ENCODE assay signal across 25 cellular contexts in genomic region chr10:127357265-127357664, GRCh38.
DNase-seq lines count a peak whose midpoint lies in the region; ATAC-seq and TF ChIP-seq lines count a peak whose summit lies in the region.
"Had no signal": no experiment of that assay in that cellular context is flagged by ENCODE, and none has a peak within 500 bp of the region (broad histone marks: within the 10 kb centered on the region; RNA-seq: fewer than 3 reads in every experiment).

No MANE protein-coding gene starts in this region.

- H3K27me3 ChIP-seq in BLaER1 treated with 17β-estradiol and CSF1 and Interleukin-3, amounts not matched to agents 10 nM and 100 nM: no peaks in the 10 kb centered on the region
- no peaks in the 10 kb centered on the region for H3K27me3 ChIP-seq in endodermal cell (ENCODE audit: control insufficient read depth, insufficient read depth, low read length, poor library complexity, severe bottlenecking)
- H3K27me3 ChIP-seq: BE2C had no signal

- H3K27ac ChIP-seq in BLaER1 treated with 17β-estradiol and CSF1 and Interleukin-3, amounts not matched to agents 10 nM and 100 nM: no peak overlapping the region
- H3K27ac ChIP-seq in endodermal cell (ENCODE audit: low read depth, low read length): no peak overlapping the region

- H3K4me3 Mint-ChIP-seq in endodermal cell: no peak overlapping the region
- H3K4me3 Mint-ChIP-seq in progenitor cell of endocrine pancreas (ENCODE audit: low read depth): no peak overlapping the region
- H3K4me3 Mint-ChIP-seq in activated CD4-positive, alpha-beta memory T cell treated with anti-CD3 and anti-CD28 coated beads, Interleukin-2, amount 10 ng/mL, durations not matched to agents 7 days and 5 days: no peak overlapping the region
- H3K4me3 Mint-ChIP-seq in activated T-helper 2 cell treated with anti-CD3 and anti-CD28 coated beads, Interferon-gamma antibody, Interleukin-2, Interleukin-4, amounts not matched to agents 10 μg/mL and 5 μg/mL and 100 μg/mL, durations not matched to agents 14 hours and 24 hours and 36 hours (ENCODE audit: low read depth): no peak overlapping the region
- H3K4me3 Mint-ChIP-seq: CD14-positive monocyte; CD4-positive, alpha-beta memory T cell; CD4-positive, CD25-positive, alpha-beta regulatory T cell had no signal

- no peaks in the 10 kb centered on the region for H3K9me3 Mint-ChIP-seq in endodermal cell
- H3K9me3 Mint-ChIP-seq in progenitor cell of endocrine pancreas (ENCODE audit: low read depth): no peaks in the 10 kb centered on the region
- H3K9me3 Mint-ChIP-seq in activated CD4-positive, alpha-beta memory T cell treated with anti-CD3 and anti-CD28 coated beads, Interleukin-2, amount 10 ng/mL, durations not matched to agents 7 days and 5 days: no peaks in the 10 kb centered on the region
- H3K9me3 Mint-ChIP-seq in activated T-helper 2 cell treated with anti-CD3 and anti-CD28 coated beads, Interferon-gamma antibody, Interleukin-2, Interleukin-4, amounts not matched to agents 10 μg/mL and 5 μg/mL and 100 μg/mL, durations not matched to agents 14 hours and 24 hours and 36 hours: no peaks in the 10 kb centered on the region
- H3K9me3 Mint-ChIP-seq: CD14-positive monocyte; CD4-positive, CD25-positive, alpha-beta regulatory T cell had no signal

- no peak overlapping the region for H3K9ac ChIP-seq in BLaER1 treated with 17β-estradiol and CSF1 and Interleukin-3, amounts not matched to agents 10 nM and 100 nM
- no peak overlapping the region for H3K9ac ChIP-seq in endodermal cell (ENCODE audit: extremely low read depth, low read length, poor library complexity, severe bottlenecking)

- no peak overlapping the region for H3K4me3 ChIP-seq in BLaER1 treated with 17β-estradiol and CSF1 and Interleukin-3, amounts not matched to agents 10 nM and 100 nM
- no peak overlapping the region for H3K4me3 ChIP-seq in endodermal cell (ENCODE audit: low read length)
- H3K4me3 ChIP-seq: GM12878 had no signal

- no peaks in the 10 kb centered on the region for H3K9me3 ChIP-seq in BLaER1 treated with 17β-estradiol and CSF1 and Interleukin-3, amounts not matched to agents 10 nM and 100 nM (replicated peaks in 1 of 11)
- H3K9me3 ChIP-seq in endodermal cell (ENCODE audit: control insufficient read depth, low read length): no peaks in the 10 kb centered on the region
- H3K9me3 ChIP-seq: BE2C had no signal

- CTCF ChIA-PET in activated CD4-positive, alpha-beta memory T cell treated with anti-CD3 and anti-CD28 coated beads, Interleukin-2, amount 10 ng/mL, durations not matched to agents 7 days and 5 days (lab: Charles Lee): no interaction called here

- peak overlapping the region in 8 of 11 experiments; percentile 23 to 86 (median 74); a peak in 16 of 22 replicates for H3K4me2 ChIP-seq in BLaER1 treated with 17β-estradiol and CSF1 and Interleukin-3, amounts not matched to agents 10 nM and 100 nM

- TF ChIP-seq POLR2A in erythroblast (IDR thresholded peaks at IDR 0.05; ENCODE audit: low read length): no peak

- peak overlapping the region; percentile 32 for H3K27ac Mint-ChIP-seq in endodermal cell
- H3K27ac Mint-ChIP-seq in progenitor cell of endocrine pancreas: peak overlapping the region; percentile 29
- no peak overlapping the region for H3K27ac Mint-ChIP-seq in activated CD4-positive, alpha-beta memory T cell treated with anti-CD3 and anti-CD28 coated beads, Interleukin-2, amount 10 ng/mL, durations not matched to agents 7 days and 5 days
- H3K27ac Mint-ChIP-seq in activated T-helper 2 cell treated with anti-CD3 and anti-CD28 coated beads, Interferon-gamma antibody, Interleukin-2, Interleukin-4, amounts not matched to agents 10 μg/mL and 5 μg/mL and 100 μg/mL, durations not matched to agents 14 hours and 24 hours and 36 hours: no peak overlapping the region
- H3K27ac Mint-ChIP-seq: CD4-positive, CD25-positive, alpha-beta regulatory T cell; CD8-positive, alpha-beta memory T cell had no signal

- H3K4me1 Mint-ChIP-seq in endodermal cell (no peaks in the 10 kb centered on the region), progenitor cell of endocrine pancreas (ENCODE audit: low read depth) (peaks cover 1% of the 10 kb centered on the region)
- H3K4me1 Mint-ChIP-seq in activated CD4-positive, alpha-beta memory T cell treated with anti-CD3 and anti-CD28 coated beads, Interleukin-2, amount 10 ng/mL, durations not matched to agents 7 days and 5 days: no peaks in the 10 kb centered on the region
- H3K4me1 Mint-ChIP-seq in activated T-helper 2 cell treated with anti-CD3 and anti-CD28 coated beads, Interferon-gamma antibody, Interleukin-2, Interleukin-4, amounts not matched to agents 10 μg/mL and 5 μg/mL and 100 μg/mL, durations not matched to agents 14 hours and 24 hours and 36 hours (ENCODE audit: low read depth): no peaks in the 10 kb centered on the region
- H3K4me1 Mint-ChIP-seq: CD4-positive, alpha-beta memory T cell; CD4-positive, CD25-positive, alpha-beta regulatory T cell; CD8-positive, alpha-beta memory T cell had no signal

- intact Hi-C loops in left ventricle myocardium superior (cut with micrococcal nuclease) (no loop called here), left cardiac atrium (cut with DNase I) (no loop called here)
- intact Hi-C loops in activated T-helper 2 cell treated with anti-CD3 and anti-CD28 coated beads, Interferon-gamma antibody, Interleukin-2, Interleukin-4, amounts not matched to agents 10 μg/mL and 5 μg/mL and 100 μg/mL, durations not matched to agents 14 hours and 24 hours and 36 hours (cut with micrococcal nuclease): no loop called here

- 91 to 100% methylated on average over 1 to 6 of the region's 6 CpGs for WGBS in endodermal cell (ENCODE audit: insufficient coverage in 1 of 2, insufficient read length in 1 of 2), 2 experiments

- TF ChIP-seq CTCF in endodermal cell (conservative IDR thresholded peaks at IDR 0.05): no peak
- TF ChIP-seq CTCF in progenitor cell of endocrine pancreas (IDR thresholded peaks at IDR 0.05; ENCODE audit: unreplicated experiment): no peak

- POLR2A ChIA-PET in activated CD4-positive, alpha-beta memory T cell treated with anti-CD3 and anti-CD28 coated beads, Interleukin-2, amount 10 ng/mL, durations not matched to agents 7 days and 5 days (lab: Charles Lee): no interaction called here

- H3K36me3 ChIP-seq in BLaER1 treated with 17β-estradiol and CSF1 and Interleukin-3, amounts not matched to agents 10 nM and 100 nM: no peaks in the 10 kb centered on the region
- H3K36me3 ChIP-seq in endodermal cell (ENCODE audit: control insufficient read depth, insufficient read depth, low read length): peaks cover 5% of the 10 kb centered on the region
- H3K36me3 ChIP-seq: BE2C had no signal

- H3K36me3 Mint-ChIP-seq in endodermal cell (ENCODE audit: low read depth): peaks cover 29% of the 10 kb centered on the region
- H3K36me3 Mint-ChIP-seq in progenitor cell of endocrine pancreas (ENCODE audit: insufficient read depth): peaks cover 2% of the 10 kb centered on the region
- no peaks in the 10 kb centered on the region for H3K36me3 Mint-ChIP-seq in activated CD4-positive, alpha-beta memory T cell treated with anti-CD3 and anti-CD28 coated beads, Interleukin-2, amount 10 ng/mL, durations not matched to agents 7 days and 5 days (ENCODE audit: low read depth)
- no peaks in the 10 kb centered on the region for H3K36me3 Mint-ChIP-seq in activated T-helper 2 cell treated with anti-CD3 and anti-CD28 coated beads, Interferon-gamma antibody, Interleukin-2, Interleukin-4, amounts not matched to agents 10 μg/mL and 5 μg/mL and 100 μg/mL, durations not matched to agents 14 hours and 24 hours and 36 hours (ENCODE audit: low read depth)
- H3K36me3 Mint-ChIP-seq: CD14-positive monocyte; CD4-positive, alpha-beta memory T cell; CD4-positive, CD25-positive, alpha-beta regulatory T cell; CD8-positive, alpha-beta memory T cell had no signal

- H3K27me3 Mint-ChIP-seq in endodermal cell (ENCODE audit: insufficient read depth) (no peaks in the 10 kb centered on the region), progenitor cell of endocrine pancreas (no peaks in the 10 kb centered on the region)
- no peaks in the 10 kb centered on the region for H3K27me3 Mint-ChIP-seq in activated CD4-positive, alpha-beta memory T cell treated with anti-CD3 and anti-CD28 coated beads, Interleukin-2, amount 10 ng/mL, durations not matched to agents 7 days and 5 days
- no peaks in the 10 kb centered on the region for H3K27me3 Mint-ChIP-seq in activated T-helper 2 cell treated with anti-CD3 and anti-CD28 coated beads, Interferon-gamma antibody, Interleukin-2, Interleukin-4, amounts not matched to agents 10 μg/mL and 5 μg/mL and 100 μg/mL, durations not matched to agents 14 hours and 24 hours and 36 hours (ENCODE audit: low read depth)
- H3K27me3 Mint-ChIP-seq: CD4-positive, CD25-positive, alpha-beta regulatory T cell had no signal

- DNase-seq in left ventricle myocardium superior (no peak), left cardiac atrium (no peak), endodermal cell (no peak), progenitor cell of endocrine pancreas (ENCODE audit: low spot score, unreplicated experiment) (no peak), erythroblast (lab: John Stamatoyannopoulos, UW) (no peak)
- no peak for DNase-seq in activated CD4-positive, alpha-beta memory T cell treated with anti-CD3 and anti-CD28 coated beads, Interleukin-2, amount 10 ng/mL, durations not matched to agents 7 days and 5 days
- no peak for DNase-seq in activated T-helper 2 cell treated with anti-CD3 and anti-CD28 coated beads, Interferon-gamma antibody, Interleukin-2, Interleukin-4, amounts not matched to agents 10 μg/mL and 5 μg/mL and 100 μg/mL, durations not matched to agents 14 hours and 24 hours and 36 hours (ENCODE audit: low spot score)
- DNase-seq: 8988T; ACHN; BE2C; C1 segment of cervical spinal cord; CD4-positive, alpha-beta memory T cell; CD4-positive, CD25-positive, alpha-beta regulatory T cell; CD8-positive, alpha-beta memory T cell; COR-L47; DMS 273 treated with DMSO at 0.1 percent for 48 hours; DMS153; DMS53; DMS79; DND-41; EL; GDM1 had no signal

- ATAC-seq in left ventricle myocardium superior (peak; percentile 51), left cardiac atrium (no peak)
- ATAC-seq: GM12878 had no signal

- H3K4me1 ChIP-seq in BLaER1 treated with 17β-estradiol and CSF1 and Interleukin-3, amounts not matched to agents 10 nM and 100 nM: peaks cover 22 to 86% (median 82%) of the 10 kb centered on the region in 10 experiments
- H3K4me1 ChIP-seq in endodermal cell (ENCODE audit: control insufficient read depth, insufficient read depth, low read length): no peaks in the 10 kb centered on the region
- H3K4me1 ChIP-seq: BE2C had no signal

- peaks cover 0 to 8% (median 0%) of the 10 kb centered on the region in 11 experiments; a peak in 1 of 22 replicates for H4K20me1 ChIP-seq in BLaER1 treated with 17β-estradiol and CSF1 and Interleukin-3, amounts not matched to agents 10 nM and 100 nM

Comparison
In these comparisons a context has a peak if more than half of its experiments do, and no peak if none do; other contexts are left out.
1. H3K27ac Mint-ChIP-seq: peak in endodermal cell (single experiment) and progenitor cell of endocrine pancreas (single experiment); none in activated CD4-positive, alpha-beta memory T cell treated with anti-CD3 and anti-CD28 coated beads, Interleukin-2, amount 10 ng/mL, durations not matched to agents 7 days and 5 days (single experiment) and activated T-helper 2 cell treated with anti-CD3 and anti-CD28 coated beads, Interferon-gamma antibody, Interleukin-2, Interleukin-4, amounts not matched to agents 10 μg/mL and 5 μg/mL and 100 μg/mL, durations not matched to agents 14 hours and 24 hours and 36 hours (single experiment).